ENCODE assay signal across 8 cellular contexts in genomic region chr17:7021993-7022778, GRCh38. TPM values are rescaled to one million over a fixed set of nuclear protein-coding genes. Genes with fewer than 3 reads are reported as not detected.
DNase-seq lines count a peak whose midpoint lies in the region; ATAC-seq and TF ChIP-seq lines count a peak whose summit lies in the region.

No MANE protein-coding gene starts in this region.

- no peak overlapping the region for H3K4me3 ChIP-seq in BE2C (ENCODE audit: low read depth, low read length)
- H3K4me3 ChIP-seq in Panc1 (ENCODE audit: low read depth in 2 of 2, low read length in 2 of 2), result peak overlapping the region; percentile 16 to 49
- H3K4me3 ChIP-seq in foreskin fibroblast (ENCODE audit: low read depth in 1 of 2, low read length in 2 of 2), result peak overlapping the region; percentile 22 to 31
- peak overlapping the region; percentile 35 for H3K4me3 ChIP-seq in neural progenitor cell
- peak overlapping the region; percentile 66 for H3K4me3 ChIP-seq in thoracic aorta

- peak overlapping the region; percentile 66 for H3K4me2 ChIP-seq in neural progenitor cell

- in situ Hi-C loops in Panc1 (cut with HindIII; ENCODE audit: low pct_unique_long_range_greater_than_20kb, low sequenced_read_pairs), result no loop called here

- TF ChIP-seq CTCF in BE2C (IDR thresholded peaks at IDR 0.05; ENCODE audit: low read depth, low read length), result peak; percentile 65
- peak; percentile 97 for TF ChIP-seq CTCF in Panc1 (IDR thresholded peaks at IDR 0.05)
- TF ChIP-seq CTCF in foreskin fibroblast (IDR thresholded peaks at IDR 0.05; ENCODE audit: low read depth, low read length), result peak; percentile 88
- peak; percentile 88 for TF ChIP-seq CTCF in neural progenitor cell (IDR thresholded peaks at IDR 0.05)
- TF ChIP-seq CTCF in thoracic aorta (IDR thresholded peaks at IDR 0.05), result peak; percentile 96

- TF ChIP-seq POLR2A in GM19193 (IDR thresholded peaks at IDR 0.05; ENCODE audit: extremely low read depth, insufficient read depth, insufficient read length), result peak; percentile 37

- ATAC-seq in Panc1 (peak; percentile 83), thoracic aorta (ENCODE audit: insufficient number of reproducible peaks, low FRiP score, low read depth) (no peak)

- DNase-seq in BE2C (peak; percentile 70), HPDE6-E6E7 (ENCODE audit: extremely low spot score) (peak; percentile 76), Panc1 (ENCODE audit: low read depth, low spot score) (no peak), foreskin fibroblast (peak; percentile 41 to 85), neural progenitor cell (ENCODE audit: low spot score) (peak; percentile 92), thoracic aorta (ENCODE audit: low spot score) (no peak)
- peak; percentile 69 for DNase-seq in activated effector memory CD4-positive, alpha-beta T cell treated with Interleukin-2 at 50 U/mL for 16 hours

- POLR2A ChIA-PET in Panc1 (lab: Charles Lee), result no interaction called here

- CTCF ChIA-PET in Panc1 (lab: Charles Lee), result interaction anchor here (0.7 to 1.8 kb wide), 5 partner anchors 17 to 192 kb away, joined by 3 to 5 read pairs (median 5); no protein-coding TSS in a partner anchor

- no peak overlapping the region for H3K9ac ChIP-seq in neural progenitor cell

- H3K4me1 ChIP-seq in BE2C, result no peaks in the 10 kb centered on the region; the same call in 1 of the 2 replicates
- H3K4me1 ChIP-seq in Panc1 (ENCODE audit: control insufficient read depth, insufficient read depth, low read length), result peaks cover 20% of the 10 kb centered on the region
- H3K4me1 ChIP-seq in neural progenitor cell, result peaks cover 6% of the 10 kb centered on the region
- peaks cover 7 to 41% of the 10 kb centered on the region in 2 donors for H3K4me1 ChIP-seq in thoracic aorta (ENCODE audit: control insufficient read depth in 1 of 2, low read depth in 2 of 2)

- peaks cover 30% of the 10 kb centered on the region for H3F3A ChIP-seq in neural progenitor cell (ENCODE audit: low read depth)

- intact Hi-C loops in Panc1 (cut with micrococcal nuclease; ENCODE audit: unreplicated experiment), result loop anchor here (5.0 kb wide), 1 partner anchor 110 kb away; no protein-coding TSS in a partner anchor

- H3K27me3 ChIP-seq in BE2C (no peaks in the 10 kb centered on the region), Panc1 (ENCODE audit: control insufficient read depth, insufficient read depth, low read length) (no peaks in the 10 kb centered on the region), neural progenitor cell (peaks cover 43% of the 10 kb centered on the region), thoracic aorta (replicated peaks; ENCODE audit: insufficient read depth) (peaks cover 12% of the 10 kb centered on the region)

- peaks cover 42% of the 10 kb centered on the region for H3K4me1 Mint-ChIP-seq in neural progenitor cell

- no peaks in the 10 kb centered on the region for H3K9me3 ChIP-seq in BE2C
- H3K9me3 ChIP-seq in Panc1 (ENCODE audit: control insufficient read depth, insufficient read depth, low read depth, low read length), result no peaks in the 10 kb centered on the region
- H3K9me3 ChIP-seq in neural progenitor cell (ENCODE audit: low read depth), result no peaks in the 10 kb centered on the region
- no peaks in the 10 kb centered on the region for H3K9me3 ChIP-seq in thoracic aorta

- peaks cover 2% of the 10 kb centered on the region for H3K9me3 Mint-ChIP-seq in neural progenitor cell

- peaks cover 39% of the 10 kb centered on the region for H3K27me3 Mint-ChIP-seq in neural progenitor cell (ENCODE audit: insufficient read depth, low read depth)

- H3K36me3 Mint-ChIP-seq in neural progenitor cell, result peaks cover 2% of the 10 kb centered on the region

- H2AFZ ChIP-seq in neural progenitor cell (replicated peaks), result peak overlapping the region; percentile 75

- peak overlapping the region; percentile 70 for H3K4me3 Mint-ChIP-seq in neural progenitor cell

- H3K36me3 ChIP-seq in BE2C (no peaks in the 10 kb centered on the region), Panc1 (ENCODE audit: control insufficient read depth, insufficient read depth, low read length) (no peaks in the 10 kb centered on the region), neural progenitor cell (no peaks in the 10 kb centered on the region), thoracic aorta (no peaks in the 10 kb centered on the region)

- no peaks in the 10 kb centered on the region for H3K79me2 ChIP-seq in neural progenitor cell (ENCODE audit: low read depth)

- H3K27ac ChIP-seq in Panc1 (ENCODE audit: low read length), result peak overlapping the region; percentile 89
- no peak overlapping the region for H3K27ac ChIP-seq in neural progenitor cell
- peak overlapping the region; percentile 24 to 44 for H3K27ac ChIP-seq in thoracic aorta

- no peaks in the 10 kb centered on the region for H4K20me1 ChIP-seq in neural progenitor cell (ENCODE audit: low read depth)

- H3K27ac Mint-ChIP-seq in neural progenitor cell, result no peak overlapping the region

- BruUV-seq in Panc1 (replicated peaks; lab: Mats Ljungman, UMichigan), result no TSS peak

RNA-seq across cellular contexts. Expression of gene BCL6B, which starts 0.7 kb away (rescaled TPM):
- 0.62 TPM for polyA plus RNA-seq in BE2C (2012; ENCODE audit: insufficient read depth, insufficient read length, low read depth)
- 0.18 TPM for total RNA-seq in Panc1 (2021; ENCODE audit: unreplicated experiment)
- polyA plus RNA-seq in Panc1 (2012; ENCODE audit: insufficient read length), result 0.18 TPM
- total RNA-seq in neural progenitor cell (ENCODE audit: low replicate concordance), result 3.8 and 5.3 TPM in 2 replicates
- 1 to 10 TPM in 1 of 2 donors, under 1 TPM in 1; 0.95 to 5.7 TPM for total RNA-seq in thoracic aorta

RNA-seq across cellular contexts. Expression of gene RNASEK, which starts 9.8 kb away (rescaled TPM):
- 154 TPM for polyA plus RNA-seq in BE2C (2012; ENCODE audit: insufficient read depth, insufficient read length, low read depth)
- total RNA-seq in Panc1 (2021; ENCODE audit: unreplicated experiment), result 196 TPM
- 255 TPM for polyA plus RNA-seq in Panc1 (2012; ENCODE audit: insufficient read length)
- total RNA-seq in neural progenitor cell (ENCODE audit: low replicate concordance), result 104 and 137 TPM in 2 replicates
- total RNA-seq in thoracic aorta, result 100 to 1,000 TPM in 1 of 2 donors, 10 to 100 TPM in 1; 99.5 to 164 TPM

RNA-seq across cellular contexts. Expression of gene SLC16A13, which starts 13.6 kb away (rescaled TPM):
- not detected for polyA plus RNA-seq in BE2C (2012; ENCODE audit: insufficient read depth, insufficient read length, low read depth)
- 13.1 TPM for total RNA-seq in Panc1 (2021; ENCODE audit: unreplicated experiment)
- 10.7 TPM for polyA plus RNA-seq in Panc1 (2012; ENCODE audit: insufficient read length)
- total RNA-seq in neural progenitor cell (ENCODE audit: low replicate concordance), result 1.4 TPM in 1 of 2 replicates, not detected in the other
- total RNA-seq in thoracic aorta, result under 1 TPM in 1 of 2 donors, not detected in 1; 0.56 TPM

RNA-seq across cellular contexts. Expression of gene SLC16A11, which starts 21.7 kb away (rescaled TPM):
- polyA plus RNA-seq in BE2C (2012; ENCODE audit: insufficient read depth, insufficient read length, low read depth), result not detected
- total RNA-seq in Panc1 (2021; ENCODE audit: unreplicated experiment) (not detected), neural progenitor cell (ENCODE audit: low replicate concordance) (not detected in 2 replicates), thoracic aorta (under 1 TPM in 1 of 2 donors, not detected in 1; 0.27 TPM)
- 0.62 TPM for polyA plus RNA-seq in Panc1 (2012; ENCODE audit: insufficient read length)

RNA-seq across cellular contexts. Expression of gene ALOX12, which starts 26.3 kb away (rescaled TPM):
- 0.19 TPM for polyA plus RNA-seq in BE2C (2012; ENCODE audit: insufficient read depth, insufficient read length, low read depth)
- total RNA-seq in Panc1 (2021; ENCODE audit: unreplicated experiment), result not detected
- polyA plus RNA-seq in Panc1 (2012; ENCODE audit: insufficient read length), result 1.4 TPM
- total RNA-seq in neural progenitor cell (ENCODE audit: low replicate concordance), result 0.21 and 0.40 TPM in 2 replicates
- not detected for total RNA-seq in thoracic aorta

Comparison
In these comparisons a context has a peak if more than half of its experiments do, and no peak if none do; other contexts are left out.
1. DNase-seq: peak in BE2C (single experiment), HPDE6-E6E7 (single experiment), activated effector memory CD4-positive, alpha-beta T cell treated with Interleukin-2 at 50 U/mL for 16 hours (single experiment), foreskin fibroblast (2 of 2) and neural progenitor cell (single experiment); none in Panc1 (single experiment) and thoracic aorta (single experiment).
2. Peak in every context shown above with its lines, with median percentiles within 50 percentile points of each other: CTCF ChIP-seq.